ENCODE assay signal across 8 cellular contexts in genomic region chr10:115398026-115398425, GRCh38.
"Had no signal": no experiment of that assay in that cellular context is flagged by ENCODE, and none has a peak within 500 bp of the region (broad histone marks: within the 10 kb centered on the region; RNA-seq: fewer than 3 reads in every experiment).

No MANE protein-coding gene starts in this region.

- H3K9me3 Mint-ChIP-seq: GM23338, H9 had no signal

- DNase-seq: GM23248, GOT3, H7, H9, HCEC 1CT, HFFc6 had no signal

- ATAC-seq: GM23338, HCT116 had no signal

- H3K4me1 Mint-ChIP-seq: GM23338, H9 had no signal

- H3K4me3 Mint-ChIP-seq: GM23338, H9, HFFc6 had no signal

- H3K27ac Mint-ChIP-seq: GM23338, H9, HFFc6 had no signal
